Comparison of ENCODE assay signal across 10 cellular contexts in the genomic region with DNA sequence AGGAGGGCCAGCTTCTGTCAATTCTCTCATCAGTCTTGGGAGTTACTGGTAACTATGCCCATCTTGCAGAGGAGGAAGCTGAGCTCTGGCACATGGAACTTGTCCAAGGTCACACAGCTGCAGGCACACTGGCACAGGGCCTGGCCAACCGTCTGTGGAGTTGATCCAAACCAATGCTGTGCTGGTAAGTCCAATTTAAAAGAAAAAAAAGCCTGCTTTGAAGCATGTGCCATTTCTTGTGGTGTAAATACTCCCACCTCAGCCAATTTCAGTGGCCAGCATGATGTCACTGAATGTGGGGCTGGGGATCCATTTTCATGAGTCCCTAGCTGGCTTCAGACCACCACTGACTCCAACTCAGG.
DNase-seq lines count a peak whose midpoint lies in the region; ATAC-seq, FAIRE-seq and TF ChIP-seq lines count a peak whose summit lies in the region.
"Had no signal": no experiment of that assay in that cellular context is flagged by ENCODE, and none has a peak within 500 bp of the region (broad histone marks: within the 10 kb centered on the region; RNA-seq: fewer than 3 reads in every experiment).

No MANE protein-coding gene starts in this region.

- DNase-seq in activated CD8-positive, alpha-beta memory T cell treated with anti-CD3 and anti-CD28 coated beads, Interleukin-2, amount 10 ng/mL, durations not matched to agents 7 days and 5 days = peak; percentile 61
- no peak for DNase-seq in activated CD8-positive, alpha-beta memory T cell treated with anti-CD3 and anti-CD28 coated beads for 24 hours
- no peak for DNase-seq in GM12878 (ENCODE audit: low read depth, low spot score)
- DNase-seq in right lobe of liver = peak in 1 of 3 donors; percentile 55
- DNase-seq in transverse colon = no peak
- DNase-seq in D341Med (ENCODE audit: low spot score) = no peak
- DNase-seq in HCEC 1CT = no peak
- DNase-seq: NCI-H187 had no signal

- TF ChIP-seq POLR2A in GM12878 (IDR thresholded peaks at IDR 0.05; ENCODE audit: low read depth, low read length) (no peak), right lobe of liver (IDR thresholded peaks at IDR 0.05) (no peak), transverse colon (IDR thresholded peaks at IDR 0.05) (no peak)

- H3K4me1 Mint-ChIP-seq in activated CD8-positive, alpha-beta memory T cell treated with anti-CD3 and anti-CD28 coated beads, Interleukin-2, amount 10 ng/mL, durations not matched to agents 7 days and 5 days = peaks cover 38% of the 10 kb centered on the region

- TF ChIP-seq CTCF in GM12878 (IDR thresholded peaks at IDR 0.05 in 2 of 3, conservative IDR thresholded peaks at IDR 0.05 in 1 of 3; ENCODE audit: control insufficient read depth in 2 of 3, extremely low read depth in 1 of 3, insufficient read depth in 1 of 3, low read depth in 3 of 3, low read length in 3 of 3) = no peak
- no peak for TF ChIP-seq CTCF in right lobe of liver (IDR thresholded peaks at IDR 0.05)
- no peak for TF ChIP-seq CTCF in transverse colon (IDR thresholded peaks at IDR 0.05)

- POLR2A ChIA-PET in GM12878 (lab: Charles Lee) = interaction anchor here (0.9 to 1.0 kb wide), 3 partner anchors 13 to 47 kb away, joined by 3 to 4 read pairs (median 3); no protein-coding TSS in a partner anchor

- H3K4me1 ChIP-seq in GM12878 (ENCODE audit: control insufficient read depth, insufficient read depth, low read length) = peaks cover 8% of the 10 kb centered on the region
- no peaks in the 10 kb centered on the region for H3K4me1 ChIP-seq in right lobe of liver
- peaks cover 0 to 11% (median 7%) of the 10 kb centered on the region in 4 donors for H3K4me1 ChIP-seq in transverse colon

- peak overlapping the region; percentile 19; the same call in 1 of the 2 replicates for H2AFZ ChIP-seq in GM12878 (ENCODE audit: control insufficient read depth, low read depth, low read length)

- no peak overlapping the region for H3K4me3 ChIP-seq in GM12878
- H3K4me3 ChIP-seq in right lobe of liver = no peak overlapping the region
- no peak overlapping the region for H3K4me3 ChIP-seq in transverse colon

- H3K27me3 ChIP-seq in GM12878 (replicated peaks in 1 of 2; ENCODE audit: control insufficient read depth in 2 of 2, insufficient read depth in 2 of 2, low read length in 1 of 2) = no peaks in the 10 kb centered on the region
- H3K27me3 ChIP-seq in right lobe of liver = no peaks in the 10 kb centered on the region
- H3K27me3 ChIP-seq in transverse colon = no peaks in the 10 kb centered on the region

- no peak for FAIRE-seq in GM12878 (lab: Jason Lieb, UNC)

- SMC1A ChIA-PET in GM12878 (lab: Charles Lee; ENCODE audit: uncharacterized antibody, unreplicated experiment) = interaction anchor here (1.0 to 1.7 kb wide), 3 partner anchors 12 to 75 kb away, joined by 3 to 4 read pairs (median 3); no protein-coding TSS in a partner anchor

- H3K9me3 ChIP-seq in GM12878 (replicated peaks; ENCODE audit: control insufficient read depth, insufficient read depth, low read length) (peaks cover 14% of the 10 kb centered on the region), right lobe of liver (peaks cover 0 to 13% (median 0%) of the 10 kb centered on the region in 4 donors), transverse colon (peaks cover 21 to 22% of the 10 kb centered on the region in 2 donors)

- H3K27ac ChIP-seq in GM12878 (ENCODE audit: control insufficient read depth, insufficient read depth) (no peak overlapping the region), right lobe of liver (peak overlapping the region in 2 of 3 donors; percentile 47 to 87), transverse colon (peak overlapping the region; percentile 33 to 65 (median 60))

- peaks cover 26% of the 10 kb centered on the region for H3K9me3 Mint-ChIP-seq in activated CD8-positive, alpha-beta memory T cell treated with anti-CD3 and anti-CD28 coated beads, Interleukin-2, amount 10 ng/mL, durations not matched to agents 7 days and 5 days (ENCODE audit: low read depth)

- intact Hi-C loops in GM12878 (cut with micrococcal nuclease; ENCODE audit: unreplicated experiment) (no loop called here), right lobe of liver (cut with DNase I) (no loop called here), transverse colon (cut with DNase I; ENCODE audit: low total_unique reads) (no loop called here)

- no peak overlapping the region for H3K9ac ChIP-seq in GM12878 (ENCODE audit: control insufficient read depth, insufficient read depth, low read length)

- peak overlapping the region; percentile 45 for H3K4me3 Mint-ChIP-seq in activated CD8-positive, alpha-beta memory T cell treated with anti-CD3 and anti-CD28 coated beads, Interleukin-2, amount 10 ng/mL, durations not matched to agents 7 days and 5 days
- H3K4me3 Mint-ChIP-seq: type B pancreatic cell had no signal

- WGBS in GM12878 (ENCODE audit: insufficient coverage, insufficient replicate concordance, low lambda C conversion rate, missing lambda C conversion rate) = 29% methylated on average over 1 of the region's 1 CpG
- 0% methylated on average over 1 of the region's 1 CpG for WGBS in right lobe of liver (ENCODE audit: insufficient coverage, low coverage, low lambda C conversion rate, missing lambda C conversion rate)
- WGBS in transverse colon (ENCODE audit: low coverage in 1 of 2), 2 donors = 25% methylated on average over 1 of the region's 1 CpG; no CpG with 5 or more reads in 1 of the 2 donors

- CTCF ChIA-PET in activated CD8-positive, alpha-beta memory T cell treated with anti-CD3 and anti-CD28 coated beads, Interleukin-2, amount 10 ng/mL, durations not matched to agents 7 days and 5 days (lab: Charles Lee) = interaction anchor here (0.9 to 2.6 kb wide), 9 partner anchors 9 to 121 kb away, joined by 3 to 7 read pairs (median 4); no protein-coding TSS in a partner anchor
- CTCF ChIA-PET in GM12878 (lab: Yijun Ruan, JAX) = interaction anchor here (0.7 to 1.5 kb wide), 3 partner anchors 9 to 76 kb away, joined by 3 to 6 read pairs (median 4); no protein-coding TSS in a partner anchor

- BruUV-seq in GM12878 (replicated peaks; lab: Mats Ljungman, UMichigan) = no TSS peak

- no peaks in the 10 kb centered on the region for H4K20me1 ChIP-seq in GM12878 (ENCODE audit: control insufficient read depth, insufficient read depth)

- no peaks in the 10 kb centered on the region for H3K27me3 Mint-ChIP-seq in activated CD8-positive, alpha-beta memory T cell treated with anti-CD3 and anti-CD28 coated beads, Interleukin-2, amount 10 ng/mL, durations not matched to agents 7 days and 5 days
- H3K27me3 Mint-ChIP-seq: type B pancreatic cell had no signal

- H3K36me3 ChIP-seq in GM12878 (ENCODE audit: control insufficient read depth in 2 of 2, insufficient read depth in 2 of 2, low read length in 1 of 2) (no peaks in the 10 kb centered on the region), right lobe of liver (no peaks in the 10 kb centered on the region), transverse colon (no peaks in the 10 kb centered on the region)

- ATAC-seq in activated CD8-positive, alpha-beta memory T cell treated with anti-CD3 and anti-CD28 coated beads, Interleukin-2, amount 10 ng/mL, durations not matched to agents 7 days and 5 days = no peak
- peak; percentile 56 for ATAC-seq in GM12878
- ATAC-seq in right lobe of liver = peak in 1 of 4 donors; percentile 44
- no peak for ATAC-seq in GM21528 (IDR thresholded peaks at IDR 0.05; ENCODE audit: low FRiP score, unreplicated experiment)

- TF ChIP-seq RAD21 in GM12878 (IDR thresholded peaks at IDR 0.05; ENCODE audit: insufficient read depth, low read depth, low read length) = no peak

- H3K4me2 ChIP-seq in GM12878 (ENCODE audit: control insufficient read depth, insufficient read depth) = no peak overlapping the region

- H3K36me3 Mint-ChIP-seq in activated CD8-positive, alpha-beta memory T cell treated with anti-CD3 and anti-CD28 coated beads, Interleukin-2, amount 10 ng/mL, durations not matched to agents 7 days and 5 days = peaks cover 36% of the 10 kb centered on the region

- RAD21 ChIA-PET in GM12878 (lab: Charles Lee; ENCODE audit: unreplicated experiment) = no interaction called here

- in situ Hi-C loops in GM12878 (cut with MboI) = no loop called here
- in situ Hi-C loops in transverse colon (cut with MboI; ENCODE audit: low pct_ligation_motif_present in 1 of 4, low pct_unique_long_range_greater_than_20kb in 1 of 4, low sequenced_read_pairs in 3 of 4) = no loop called here

- H3K27ac Mint-ChIP-seq in activated CD8-positive, alpha-beta memory T cell treated with anti-CD3 and anti-CD28 coated beads, Interleukin-2, amount 10 ng/mL, durations not matched to agents 7 days and 5 days = peak overlapping the region; percentile 90
- H3K27ac Mint-ChIP-seq: type B pancreatic cell had no signal

- H3K79me2 ChIP-seq in GM12878 (ENCODE audit: control insufficient read depth, insufficient read depth, low read length) = no peaks in the 10 kb centered on the region

- TF ChIP-seq EP300 in GM12878 (IDR thresholded peaks at IDR 0.05; ENCODE audit: borderline replicate concordance in 1 of 2, control insufficient read depth in 1 of 2, low read depth in 2 of 2, low read length in 2 of 2) (no peak), transverse colon (IDR thresholded peaks at IDR 0.05; ENCODE audit: low read depth) (no peak)

TF ChIP-seq in GM12878, 131 proteins besides CTCF, POLR2A, EP300 and RAD21:
- TF ChIP-seq SUPT20H (IDR thresholded peaks at IDR 0.05; ENCODE audit: borderline replicate concordance, control insufficient read depth, low read depth, low read length) (no peak), RBBP5 (conservative IDR thresholded peaks at IDR 0.05) (no peak), RUNX3 (IDR thresholded peaks at IDR 0.05; ENCODE audit: low read length) (peak; percentile 7; the same call in 1 of the 2 replicates), ESRRA (IDR thresholded peaks at IDR 0.05; ENCODE audit: low read length) (no peak)
